8 cellular contexts compared by ENCODE assay signal in the genomic region with DNA sequence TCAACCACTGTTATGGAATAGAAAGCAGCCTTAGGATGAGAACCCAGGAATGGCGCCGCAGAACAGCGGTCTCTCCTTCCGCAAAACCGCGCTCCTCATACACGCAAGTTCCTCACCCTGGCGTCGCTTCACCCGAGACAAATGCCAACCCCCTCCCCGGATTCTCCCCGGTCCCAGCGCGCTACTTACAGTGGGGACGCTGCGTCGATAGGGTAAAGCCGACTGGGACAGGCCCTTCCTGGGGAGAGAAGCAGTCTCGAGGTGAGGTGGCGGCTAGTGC. TPM values are rescaled to one million over a fixed set of nuclear protein-coding genes. Genes with fewer than 3 reads are reported as not detected.
DNase-seq lines count a peak whose midpoint lies in the region; ATAC-seq, FAIRE-seq and TF ChIP-seq lines count a peak whose summit lies in the region.

No MANE protein-coding gene starts in this region.

- peak overlapping the region; percentile 100 for H3K27ac ChIP-seq in C4-2B
- H3K27ac ChIP-seq in lower lobe of right lung = peak overlapping the region; percentile 92

- H3K4me3 ChIP-seq in bronchial epithelial cell (ENCODE audit: low read depth, low read length) = peak overlapping the region; percentile 81
- peak overlapping the region; percentile 80 for H3K4me3 ChIP-seq in lower lobe of right lung

- TF ChIP-seq CTCF in C4-2B (conservative IDR thresholded peaks at IDR 0.05) = no peak
- TF ChIP-seq CTCF in bronchial epithelial cell (IDR thresholded peaks at IDR 0.05; ENCODE audit: insufficient read depth, low read length, severe bottlenecking) = no peak
- no peak for TF ChIP-seq CTCF in lower lobe of right lung (IDR thresholded peaks at IDR 0.05)

- peaks cover 14% of the 10 kb centered on the region for H3K36me3 ChIP-seq in bronchial epithelial cell (ENCODE audit: control insufficient read depth, insufficient read depth, low read length)
- H3K36me3 ChIP-seq in lower lobe of right lung = peaks cover 38% of the 10 kb centered on the region

- no peaks in the 10 kb centered on the region for H3K9me3 ChIP-seq in lower lobe of right lung

- DNase-seq in HuH-7.5 (ENCODE audit: low spot score) = peak; percentile 10
- no peak for DNase-seq in bronchial epithelial cell (ENCODE audit: low read depth)
- no peak for DNase-seq in lower lobe of right lung
- DNase-seq in urothelium cell line (ENCODE audit: low spot score) = peak; percentile 10
- DNase-seq in NCI-H146 treated with DMSO at 0.1 percent for 48 hours (lab: John Stamatoyannopoulos, UW; ENCODE audit: unreplicated experiment) = no peak
- DNase-seq in SKM-1 treated with dmso at 0.1 percent for 144 hours (lab: John Stamatoyannopoulos, UW; ENCODE audit: unreplicated experiment) = no peak

- ATAC-seq in GM21367 (IDR thresholded peaks at IDR 0.05; ENCODE audit: unreplicated experiment) = peak; percentile 3
- ATAC-seq in lower lobe of right lung = peak; percentile 59

- no peak for FAIRE-seq in bronchial epithelial cell (lab: Jason Lieb, UNC)
- no peak for FAIRE-seq in urothelium cell line (lab: Jason Lieb, UNC)

- intact Hi-C loops in lower lobe of right lung (cut with DNase I) = no loop called here

- H3K4me1 ChIP-seq in lower lobe of right lung = peaks cover 30% of the 10 kb centered on the region

- H3K27me3 ChIP-seq in bronchial epithelial cell (ENCODE audit: control insufficient read depth, insufficient read depth, low read length) (no peaks in the 10 kb centered on the region), lower lobe of right lung (ENCODE audit: low read depth) (no peaks in the 10 kb centered on the region)

RNA-seq across cellular contexts. Expression of a gene that starts 0.3 kb away (rescaled TPM):
- total RNA-seq in bronchial epithelial cell (1,001 and 1,111 TPM in 2 replicates), lower lobe of right lung (835 TPM)

Comparison
In these comparisons a context has a peak if more than half of its experiments do, and no peak if none do; other contexts are left out.
1. DNase-seq: peak in HuH-7.5 (single experiment) and urothelium cell line (single experiment); none in bronchial epithelial cell (single experiment), lower lobe of right lung (single experiment), NCI-H146 treated with DMSO at 0.1 percent for 48 hours (single experiment) and SKM-1 treated with dmso at 0.1 percent for 144 hours (single experiment).